Comparison of ENCODE assay signal across 17 cellular contexts in genomic region chr6:11193434-11193833, GRCh38. TPM values are rescaled to one million over a fixed set of nuclear protein-coding genes. Genes with fewer than 3 reads are reported as not detected.
A peak's percentile ranks its signal among the peaks of the same experiment; 100 is the strongest.
DNase-seq lines count a peak whose midpoint lies in the region; ATAC-seq, FAIRE-seq and TF ChIP-seq lines count a peak whose summit lies in the region.
"Had no signal": no experiment of that assay in that cellular context is flagged by ENCODE, and none has a peak within 500 bp of the region (broad histone marks: within the 10 kb centered on the region; RNA-seq: fewer than 3 reads in every experiment).

No MANE protein-coding gene starts in this region.

- H3K4me2 ChIP-seq in A549 = peak overlapping the region; percentile 58

- DNase-seq in A549 (ENCODE audit: low read depth in 1 of 2, low spot score in 1 of 2) (no peak), brain microvascular endothelial cell (no peak), mesothelial cell of epicardium (ENCODE audit: low spot score in 2 of 2, unreplicated experiment in 2 of 2) (no peak), mesenteric fat pad (ENCODE audit: low spot score) (no peak), superior temporal gyrus (ENCODE audit: extremely low spot score) (no peak), GM13977 (ENCODE audit: low spot score) (no peak)
- no peak for DNase-seq in CD4-positive, alpha-beta T cell
- no peak for DNase-seq in T-helper 2 cell treated with Interferon-gamma antibody and Interleukin-4, amounts not matched to agents 5 μg/mL and 100 μg/mL, for 36 hours (ENCODE audit: low spot score)
- DNase-seq: BE2C, DMS153, EL, HCEC 1CT, MV-4-11, NCI-H1417 treated with DMSO at 0.1 percent for 48 hours, NCI-H2029, NCI-H226, NCI-H526 treated with DMSO at 0.1 percent for 48 hours had no signal

- no peak overlapping the region for H3K4me3 Mint-ChIP-seq in CD4-positive, alpha-beta T cell
- no peak overlapping the region for H3K4me3 Mint-ChIP-seq in mesothelial cell of epicardium
- no peak overlapping the region for H3K4me3 Mint-ChIP-seq in T-helper 2 cell treated with Interferon-gamma antibody and Interleukin-4, amounts not matched to agents 5 μg/mL and 100 μg/mL, for 36 hours

- CTCF ChIA-PET in A549 (lab: Yijun Ruan, JAX) = interaction anchor here (0.8 to 0.9 kb wide), 2 partner anchors 22 to 302 kb away, joined by 6 read pairs; no protein-coding TSS in a partner anchor
- CTCF ChIA-PET in CD4-positive, alpha-beta T cell (lab: Charles Lee) = no interaction called here

- TF ChIP-seq RAD21 in A549 (conservative IDR thresholded peaks at IDR 0.05 in 1 of 2, IDR thresholded peaks at IDR 0.05 in 1 of 2) = no peak

- H3K36me3 ChIP-seq in brain microvascular endothelial cell (replicated peaks) = peaks cover 18% of the 10 kb centered on the region
- H3K36me3 ChIP-seq: BE2C had no signal

- peaks cover 9% of the 10 kb centered on the region for H3K4me1 Mint-ChIP-seq in CD4-positive, alpha-beta T cell (ENCODE audit: low read depth)
- H3K4me1 Mint-ChIP-seq in mesothelial cell of epicardium = peaks cover 42% of the 10 kb centered on the region
- peaks cover 11% of the 10 kb centered on the region for H3K4me1 Mint-ChIP-seq in T-helper 2 cell treated with Interferon-gamma antibody and Interleukin-4, amounts not matched to agents 5 μg/mL and 100 μg/mL, for 36 hours (ENCODE audit: low read depth)

- no peak for TF ChIP-seq POLR2A in A549 (IDR thresholded peaks at IDR 0.05; ENCODE audit: low read length)

- no peak for ATAC-seq in A549
- no peak for ATAC-seq in CD4-positive, alpha-beta T cell (ENCODE audit: poor library complexity)

- TF ChIP-seq CTCF in A549 (IDR thresholded peaks at IDR 0.05) (no peak), brain microvascular endothelial cell (IDR thresholded peaks at IDR 0.05; ENCODE audit: low read depth, low read length, missing control alignments) (no peak), mesothelial cell of epicardium (IDR thresholded peaks at IDR 0.05; ENCODE audit: unreplicated experiment) (no peak), GM13977 (IDR thresholded peaks at IDR 0.05; ENCODE audit: extremely low read depth, insufficient read depth, missing control alignments) (no peak)
- TF ChIP-seq CTCF in CD4-positive, alpha-beta T cell (IDR thresholded peaks at IDR 0.05) = no peak

- in situ Hi-C loops in brain microvascular endothelial cell (cut with HindIII; ENCODE audit: low pct_ligation_motif_present, low sequenced_read_pairs) = no loop called here
- in situ Hi-C loops in GM13977 (cut with MboI; ENCODE audit: low pct_unique_long_range_greater_than_20kb, low sequenced_read_pairs, unreplicated experiment) = no loop called here

- no peak overlapping the region for H3K4me3 ChIP-seq in A549
- no peak overlapping the region for H3K4me3 ChIP-seq in brain microvascular endothelial cell (ENCODE audit: low read depth, low read length)

- H3K9me3 ChIP-seq in A549 = no peaks in the 10 kb centered on the region
- no peaks in the 10 kb centered on the region for H3K9me3 ChIP-seq in CD4-positive, alpha-beta T cell (ENCODE audit: control insufficient read depth, low read length)
- H3K9me3 ChIP-seq: BE2C had no signal

- intact Hi-C loops in CD4-positive, alpha-beta T cell (cut with DNase I, micrococcal nuclease) = no loop called here

- H3K27ac ChIP-seq in A549 = peak overlapping the region; percentile 94 to 98
- no peak overlapping the region for H3K27ac ChIP-seq in CD4-positive, alpha-beta T cell (ENCODE audit: low read depth, low read length)
- H3K27ac ChIP-seq in brain microvascular endothelial cell = peak overlapping the region; percentile 88

- H3K27ac Mint-ChIP-seq in CD4-positive, alpha-beta T cell = peak overlapping the region; percentile 20
- H3K27ac Mint-ChIP-seq in mesothelial cell of epicardium = peak overlapping the region; percentile 85
- H3K27ac Mint-ChIP-seq in T-helper 2 cell treated with Interferon-gamma antibody and Interleukin-4, amounts not matched to agents 5 μg/mL and 100 μg/mL, for 36 hours = no peak overlapping the region

- TF ChIP-seq EP300 in A549 (IDR thresholded peaks at IDR 0.05) = no peak

- POLR2A ChIA-PET in A549 (lab: Yijun Ruan, JAX) = interaction anchor here (0.6 to 0.9 kb wide), 3 partner anchors 19 to 123 kb away, joined by 3 to 6 read pairs (median 3); no protein-coding TSS in a partner anchor
- POLR2A ChIA-PET in CD4-positive, alpha-beta T cell (lab: Charles Lee) = no interaction called here

- H3K4me1 ChIP-seq in A549 = peaks cover 82% of the 10 kb centered on the region
- H3K4me1 ChIP-seq: BE2C had no signal

- H3K27me3 ChIP-seq in CD4-positive, alpha-beta T cell (ENCODE audit: control insufficient read depth, insufficient read depth, low read length) = no peaks in the 10 kb centered on the region
- no peaks in the 10 kb centered on the region for H3K27me3 ChIP-seq in brain microvascular endothelial cell (replicated peaks)
- H3K27me3 ChIP-seq: BE2C had no signal

- no peaks in the 10 kb centered on the region for H3K27me3 Mint-ChIP-seq in CD4-positive, alpha-beta T cell
- no peaks in the 10 kb centered on the region for H3K27me3 Mint-ChIP-seq in mesothelial cell of epicardium (ENCODE audit: low read depth)
- no peaks in the 10 kb centered on the region for H3K27me3 Mint-ChIP-seq in T-helper 2 cell treated with Interferon-gamma antibody and Interleukin-4, amounts not matched to agents 5 μg/mL and 100 μg/mL, for 36 hours (ENCODE audit: low read depth)

- H3K9me3 Mint-ChIP-seq in CD4-positive, alpha-beta T cell = no peaks in the 10 kb centered on the region
- H3K9me3 Mint-ChIP-seq in mesothelial cell of epicardium = peaks cover 3% of the 10 kb centered on the region
- peaks cover 3% of the 10 kb centered on the region for H3K9me3 Mint-ChIP-seq in T-helper 2 cell treated with Interferon-gamma antibody and Interleukin-4, amounts not matched to agents 5 μg/mL and 100 μg/mL, for 36 hours

- 84% methylated on average over 6 of the region's 6 CpGs for WGBS in A549 (ENCODE audit: missing lambda C conversion rate)

- peaks cover 71% of the 10 kb centered on the region for H3K36me3 Mint-ChIP-seq in CD4-positive, alpha-beta T cell (ENCODE audit: low read depth)
- peaks cover 40% of the 10 kb centered on the region for H3K36me3 Mint-ChIP-seq in mesothelial cell of epicardium
- peaks cover 57% of the 10 kb centered on the region for H3K36me3 Mint-ChIP-seq in T-helper 2 cell treated with Interferon-gamma antibody and Interleukin-4, amounts not matched to agents 5 μg/mL and 100 μg/mL, for 36 hours (ENCODE audit: low read depth)

- no peak for FAIRE-seq in A549 (lab: Jason Lieb, UNC)

TF ChIP-seq in A549, 52 proteins besides CTCF, POLR2A, EP300 and RAD21:
- TF ChIP-seq, protein P1, sequence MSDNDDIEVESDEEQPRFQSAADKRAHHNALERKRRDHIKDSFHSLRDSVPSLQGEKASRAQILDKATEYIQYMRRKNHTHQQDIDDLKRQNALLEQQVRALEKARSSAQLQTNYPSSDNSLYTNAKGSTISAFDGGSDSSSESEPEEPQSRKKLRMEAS (IDR thresholded peaks at IDR 0.05) = no peak
- no peak for TF ChIP-seq POLR2AphosphoS2 (conservative IDR thresholded peaks at IDR 0.05; ENCODE audit: low read length)
- no peak for TF ChIP-seq JUNB (IDR thresholded peaks at IDR 0.05)
- no peak for TF ChIP-seq ZFP36 (IDR thresholded peaks at IDR 0.05; ENCODE audit: borderline replicate concordance, partially characterized antibody)
- peak; percentile 24; the same call in 1 of the 2 replicates for TF ChIP-seq ATOH8 (CRISPR knock-in tag; IDR thresholded peaks at IDR 0.05; ENCODE audit: low read depth)
- TF ChIP-seq GATA3 (IDR thresholded peaks at IDR 0.05; ENCODE audit: borderline replicate concordance) = no peak
- no peak for TF ChIP-seq CHD2 (IDR thresholded peaks at IDR 0.05; ENCODE audit: low read length, partially characterized antibody)
- TF ChIP-seq MAZ (IDR thresholded peaks at IDR 0.05; ENCODE audit: borderline replicate concordance, low read depth, low read length) = no peak
- TF ChIP-seq EHF (CRISPR knock-in tag; IDR thresholded peaks at IDR 0.05) = peak; percentile 55; the same call in 1 of the 2 replicates
- no peak for TF ChIP-seq NR3C1 (IDR thresholded peaks at IDR 0.05)
- no peak for TF ChIP-seq HES2 (IDR thresholded peaks at IDR 0.05)

RNA-seq across cellular contexts. Expression of gene NEDD9, which starts 39.0 kb away (rescaled TPM):
- 79.6 and 82.5 TPM in 2 replicates for polyA plus RNA-seq in A549 (2011; rRNA removed)
- 58.4 and 71.1 TPM in 2 replicates for polyA plus RNA-seq in A549 (2012; cell fraction: cytosol; rRNA removed)
- polyA plus RNA-seq in A549 (2012; cell fraction: nucleus; rRNA removed) = 106 and 118 TPM in 2 replicates
- polyA plus RNA-seq in A549 (2017; fragmentation: RNase III; extraction: RNeasy Plus Mini Kit Qiagen cat#74134 plus additional on column Dnase treatment) = 43.6 to 47.9 TPM (median 46.7 TPM) in 3 replicates
- polyA minus RNA-seq in A549 (2011; rRNA and poly(A)+ RNA removed) = 212 and 221 TPM in 2 replicates
- total RNA-seq in CD4-positive, alpha-beta T cell = 10 to 100 TPM; 40.9 to 44.3 TPM
- total RNA-seq in mesothelial cell of epicardium = 25.5 to 28.6 TPM (median 27.4 TPM) in 3 replicates
- 107 TPM for total RNA-seq in mesenteric fat pad
